15 cellular contexts compared by ENCODE assay signal in the genomic region with DNA sequence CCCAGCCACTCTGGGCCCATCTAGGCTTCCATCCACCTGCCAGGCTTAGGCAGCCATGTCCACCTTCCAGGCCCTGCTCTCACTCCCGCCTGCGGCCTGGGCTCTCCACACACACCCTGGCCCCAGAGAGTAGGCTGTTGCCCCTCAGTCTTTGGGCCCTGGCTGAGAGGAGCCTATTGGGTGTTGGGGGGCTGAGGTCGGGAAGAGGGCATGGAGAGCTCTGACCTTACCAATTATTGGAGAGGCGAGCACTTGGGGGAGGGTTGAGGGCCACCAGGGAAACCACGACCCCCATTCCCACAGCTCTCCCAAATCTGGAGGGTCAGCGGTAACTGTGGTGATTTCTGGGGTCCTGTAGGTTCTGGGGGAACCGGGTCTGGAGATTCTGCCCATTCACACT. TPM values are rescaled to one million over a fixed set of nuclear protein-coding genes. Genes with fewer than 3 reads are reported as not detected.
"Had no signal": no experiment of that assay in that cellular context is flagged by ENCODE, and none has a peak within 500 bp of the region (broad histone marks: within the 10 kb centered on the region; RNA-seq: fewer than 3 reads in every experiment).

No MANE protein-coding gene starts in this region.

- H3K27me3 ChIP-seq: cardiac muscle cell had no signal

- FAIRE-seq: frontal cortex, kidney had no signal

- ATAC-seq: activated CD4-positive, CD25-positive, alpha-beta regulatory T cell treated with anti-CD3 and anti-CD28 coated beads, Interleukin-2, amount 50 U/mL, for 24 hours; naive thymus-derived CD4-positive, alpha-beta T cell; stimulated activated naive CD8-positive, alpha-beta T cell treated with anti-CD3 and anti-CD28 coated beads, Interleukin-15, amount 100 ng/mL, for 72 hours had no signal

- H3K27ac ChIP-seq: cardiac muscle cell, epithelial cell of prostate, left lung had no signal

- H3K4me3 ChIP-seq: cardiac muscle cell, left lung had no signal

- DNase-seq: activated CD4-positive, alpha-beta T cell treated with anti-CD3 and anti-CD28 coated beads, Interleukin-2, amount 50 U/mL, for 1 hour; activated CD8-positive, alpha-beta memory T cell treated with anti-CD3 and anti-CD28 coated beads for 24 hours; activated CD8-positive, alpha-beta memory T cell treated with anti-CD3 and anti-CD28 coated beads, Interleukin-2, amount 50 U/mL, for 48 hours; activated gamma-delta T cell; mesenchymal stem cell; naive thymus-derived CD4-positive, alpha-beta T cell; stimulated activated CD4-positive, alpha-beta T cell treated with anti-CD3 and anti-CD28 coated beads, Interleukin-15, amount 100 ng/mL, for 24 hours; stimulated activated CD4-positive, alpha-beta T cell treated with anti-CD3 and anti-CD28 coated beads, Interleukin-4, amount 100 ng/mL, for 1 hour; stimulated activated naive CD8-positive, alpha-beta T cell treated with anti-CD3 and anti-CD28 coated beads, Interleukin-15, amount 100 ng/mL, for 72 hours had no signal

- H3K36me3 ChIP-seq: cardiac muscle cell, left lung had no signal

RNA-seq across cellular contexts. Expression of a gene that starts 38.2 kb away (rescaled TPM):
- total RNA-seq: naive thymus-derived CD4-positive, alpha-beta T cell had no signal
- polyA plus RNA-seq: naive thymus-derived CD4-positive, alpha-beta T cell had no signal
